Comparison of ENCODE assay signal across 1 cellular context in genomic region chr16:66325977-66326376, GRCh38.
TF ChIP-seq lines count a peak whose summit lies in the region.

No MANE protein-coding gene starts in this region.

TF ChIP-seq in IMR-90, 13 proteins besides CTCF, POLR2A, EP300 and RAD21:
- no peak for TF ChIP-seq MXI1 (IDR thresholded peaks at IDR 0.05; ENCODE audit: borderline replicate concordance, low read depth, low read length)
- TF ChIP-seq MAZ (IDR thresholded peaks at IDR 0.05; ENCODE audit: borderline replicate concordance, low read depth, low read length) = no peak
- no peak for TF ChIP-seq CEBPB (IDR thresholded peaks at IDR 0.05; ENCODE audit: low read depth, low read length)
- no peak for TF ChIP-seq FOS (IDR thresholded peaks at IDR 0.05; ENCODE audit: low read depth, low read length)
- TF ChIP-seq SMC3 (IDR thresholded peaks at IDR 0.05; ENCODE audit: low read depth, low read length) = no peak
- no peak for TF ChIP-seq BHLHE40 (IDR thresholded peaks at IDR 0.05; ENCODE audit: low read depth, low read length)
- no peak for TF ChIP-seq ELK1 (IDR thresholded peaks at IDR 0.05; ENCODE audit: borderline replicate concordance, low read depth, low read length)
- no peak for TF ChIP-seq NFE2L2 (IDR thresholded peaks at IDR 0.05; ENCODE audit: low read depth, low read length)
- TF ChIP-seq CHD1 (IDR thresholded peaks at IDR 0.05; ENCODE audit: low read depth, low read length) = no peak
- TF ChIP-seq RFX5 (IDR thresholded peaks at IDR 0.05; ENCODE audit: low read depth, low read length) = no peak
- no peak for TF ChIP-seq USF2 (IDR thresholded peaks at IDR 0.05; ENCODE audit: low read depth, low read length)
- no peak for TF ChIP-seq RCOR1 (IDR thresholded peaks at IDR 0.05; ENCODE audit: insufficient replicate concordance, low read length)
- no peak for TF ChIP-seq MAFK (IDR thresholded peaks at IDR 0.05; ENCODE audit: low read depth, low read length)
